ENCODE assay signal across 26 cellular contexts in the genomic region with DNA sequence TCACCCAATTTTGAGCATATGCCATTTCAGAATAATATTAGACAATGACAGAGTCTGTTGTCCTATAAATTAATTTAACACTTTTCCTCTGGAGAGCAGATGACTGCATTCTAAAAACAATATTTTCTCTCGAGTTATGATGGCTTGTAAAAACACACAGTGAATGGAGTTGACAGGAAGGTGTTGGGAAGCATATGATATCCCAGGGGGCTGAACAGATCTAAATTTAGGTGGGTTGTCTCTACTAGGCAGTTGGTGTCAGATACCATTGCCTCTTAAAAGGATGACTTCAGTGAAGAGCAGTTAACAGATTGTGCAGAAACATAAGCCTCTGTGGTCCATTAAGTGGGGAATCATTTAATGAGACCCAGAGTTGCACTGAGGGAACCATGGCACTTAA.
"Had no signal": no experiment of that assay in that cellular context is flagged by ENCODE, and none has a peak within 500 bp of the region (broad histone marks: within the 10 kb centered on the region; RNA-seq: fewer than 3 reads in every experiment).

No MANE protein-coding gene starts in this region.

- DNase-seq: activated CD4-positive, alpha-beta T cell treated with anti-CD3 and anti-CD28 coated beads for 36 hours; activated CD4-positive, CD25-positive, alpha-beta regulatory T cell; activated CD8-positive, alpha-beta memory T cell treated with anti-CD3 and anti-CD28 coated beads, Interleukin-2, amount 10 ng/mL, durations not matched to agents 7 days and 5 days; activated CD8-positive, alpha-beta T cell treated with anti-CD3 and anti-CD28 coated beads, Interleukin-2, amount 10 ng/mL, durations not matched to agents 7 days and 5 days; activated naive CD8-positive, alpha-beta T cell treated with anti-CD3 and anti-CD28 coated beads, Interleukin-2, amount 50 U/mL, for 24 hours; activated T-cell treated with anti-CD3 and anti-CD28 coated beads, Interleukin-2, amount 50 U/mL, for 48 hours; central memory CD4-positive, alpha-beta T cell; endodermal cell; foreskin fibroblast; heart left ventricle; hypothalamus; immature natural killer cell; kidney; lower lobe of right lung; mesenchymal stem cell; naive thymus-derived CD8-positive, alpha-beta T cell; nucleus accumbens; psoas muscle; stimulated activated CD4-positive, alpha-beta T cell treated with anti-CD3 and anti-CD28 coated beads, Interleukin-1b, Interleukin-23, amount 100 ng/mL, for 48 hours; stimulated activated CD4-positive, alpha-beta T cell treated with anti-CD3 and anti-CD28 coated beads, Interleukin-4, amount 100 ng/mL, for 4 hours; stimulated activated CD8-positive, alpha-beta memory T cell treated with anti-CD3 and anti-CD28 coated beads, Interleukin-4, amount 100 ng/mL, for 48 hours; stimulated activated naive CD8-positive, alpha-beta T cell treated with anti-CD3 and anti-CD28 coated beads, Interleukin-15, amount 100 ng/mL, for 72 hours; substantia nigra had no signal

- ATAC-seq: activated CD4-positive, alpha-beta T cell treated with anti-CD3 and anti-CD28 coated beads for 36 hours; activated CD8-positive, alpha-beta memory T cell treated with anti-CD3 and anti-CD28 coated beads, Interleukin-2, amount 10 ng/mL, durations not matched to agents 7 days and 5 days; activated CD8-positive, alpha-beta T cell treated with anti-CD3 and anti-CD28 coated beads, Interleukin-2, amount 10 ng/mL, durations not matched to agents 7 days and 5 days; activated naive CD8-positive, alpha-beta T cell treated with anti-CD3 and anti-CD28 coated beads, Interleukin-2, amount 50 U/mL, for 24 hours; esophagus mucosa; heart left ventricle; left lobe of liver; lower lobe of right lung; naive thymus-derived CD8-positive, alpha-beta T cell; stimulated activated memory B cell treated with anti-CD40 and anti-IgM and Interleukin-4, amounts not matched to agents 10 μg/mL and 1 μg/mL and 100 μg/mL, for 72 hours; stimulated activated naive CD8-positive, alpha-beta T cell treated with anti-CD3 and anti-CD28 coated beads, Interleukin-15, amount 100 ng/mL, for 72 hours had no signal
